23 cellular contexts compared by ENCODE assay signal in the genomic region with DNA sequence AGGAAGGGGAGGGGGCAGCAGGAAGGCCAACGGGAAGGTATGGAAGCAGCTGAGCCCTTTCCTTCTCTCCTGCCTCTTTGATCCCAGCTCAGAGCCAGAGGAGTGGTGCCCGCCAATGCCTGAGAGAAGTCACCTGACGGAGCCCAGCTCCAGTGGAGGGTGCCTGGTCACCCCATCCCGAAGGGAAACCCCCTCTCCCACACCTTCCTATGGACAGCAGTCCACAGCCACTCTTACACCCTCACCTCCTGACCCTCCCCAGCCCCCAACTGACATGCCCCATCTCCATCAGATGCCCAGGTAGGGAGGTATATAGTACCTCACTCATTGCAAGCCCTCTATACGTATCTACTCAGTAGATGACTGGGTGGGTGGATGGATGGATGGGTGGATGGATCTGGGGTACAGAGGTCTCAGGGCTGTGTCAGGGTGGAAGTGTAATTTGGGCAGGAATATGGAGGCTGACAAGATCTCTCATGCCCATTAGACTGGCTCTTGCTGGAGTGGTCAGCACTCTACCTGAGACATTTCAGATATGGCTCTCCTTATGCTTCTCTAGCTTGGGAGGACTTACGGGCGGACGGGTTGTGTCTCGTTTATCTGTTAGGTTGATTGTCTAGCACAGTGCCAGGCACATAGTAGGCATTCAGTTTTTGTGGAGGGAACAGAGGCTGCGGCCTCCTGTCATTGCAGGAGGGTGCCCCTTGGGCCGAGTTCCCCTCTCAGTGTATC. TPM values are rescaled to one million over a fixed set of nuclear protein-coding genes. Genes with fewer than 3 reads are reported as not detected.
"Had no signal": no experiment of that assay in that cellular context is flagged by ENCODE, and none has a peak within 500 bp of the region (broad histone marks: within the 10 kb centered on the region; RNA-seq: fewer than 3 reads in every experiment).

No MANE protein-coding gene starts in this region.

- H3K36me3 ChIP-seq: ascending aorta, cardiac muscle cell, gastrocnemius medialis, left ventricle myocardium inferior, sigmoid colon, suprapubic skin, upper lobe of left lung had no signal

- H3K9me3 Mint-ChIP-seq: activated CD4-positive, alpha-beta memory T cell treated with anti-CD3 and anti-CD28 coated beads, Interleukin-2, amount 10 ng/mL, durations not matched to agents 7 days and 5 days; naive thymus-derived CD8-positive, alpha-beta T cell had no signal

- H3K36me3 Mint-ChIP-seq: naive thymus-derived CD8-positive, alpha-beta T cell had no signal

- H3K27ac Mint-ChIP-seq: activated CD4-positive, alpha-beta memory T cell treated with anti-CD3 and anti-CD28 coated beads, Interleukin-2, amount 10 ng/mL, durations not matched to agents 7 days and 5 days had no signal

- H3K27ac ChIP-seq: ascending aorta, cardiac muscle cell, epithelial cell of prostate, gastrocnemius medialis, left ventricle myocardium inferior, sigmoid colon, suprapubic skin had no signal

- DNase-seq: activated CD4-positive, alpha-beta memory T cell treated with anti-CD3 and anti-CD28 coated beads, Interleukin-2, amount 10 ng/mL, durations not matched to agents 7 days and 5 days; activated CD4-positive, alpha-beta T cell treated with anti-CD3 and anti-CD28 coated beads for 1 hour; activated gamma-delta T cell; activated T-cell treated with anti-CD3 and anti-CD28 coated beads, Interleukin-2, amount 50 U/mL, for 48 hours; cortex of kidney; effector CD8-positive, alpha-beta T cell; gastrocnemius medialis; heart right ventricle; left ventricle myocardium inferior; naive thymus-derived CD8-positive, alpha-beta T cell; stimulated activated CD4-positive, alpha-beta T cell treated with anti-CD3 and anti-CD28 coated beads, Interleukin-12 subunit alpha, Interleukin-12 subunit beta, amount 100 ng/mL, for 4 hours; stimulated activated naive CD8-positive, alpha-beta T cell treated with anti-CD3 and anti-CD28 coated beads, Interleukin-15, Interleukin-2, amounts not matched to agents 100 U/mL and 50 U/mL, for 24 hours; T1000 had no signal

- ATAC-seq: gastrocnemius medialis; heart right ventricle; naive thymus-derived CD8-positive, alpha-beta T cell; stimulated activated naive CD8-positive, alpha-beta T cell treated with anti-CD3 and anti-CD28 coated beads, Interleukin-15, Interleukin-2, amounts not matched to agents 100 U/mL and 50 U/mL, for 24 hours had no signal

- H3K9me3 ChIP-seq: ascending aorta, gastrocnemius medialis, heart right ventricle, left ventricle myocardium inferior, sigmoid colon, suprapubic skin, upper lobe of left lung had no signal

- H3K4me3 ChIP-seq: ascending aorta, cardiac muscle cell, gastrocnemius medialis, sigmoid colon, suprapubic skin, upper lobe of left lung had no signal

- H3K27me3 ChIP-seq: ascending aorta, upper lobe of left lung had no signal

RNA-seq across cellular contexts. Expression of gene ROBO4, which starts 19.0 kb away (rescaled TPM):
- total RNA-seq: activated CD4-positive, alpha-beta memory T cell treated with anti-CD3 and anti-CD28 coated beads, Interleukin-2, amount 10 ng/mL, durations not matched to agents 7 days and 5 days; naive thymus-derived CD8-positive, alpha-beta T cell had no signal

RNA-seq across cellular contexts. Expression of gene HEPN1, which starts 40.4 kb away (rescaled TPM):
- total RNA-seq: activated CD4-positive, alpha-beta memory T cell treated with anti-CD3 and anti-CD28 coated beads, Interleukin-2, amount 10 ng/mL, durations not matched to agents 7 days and 5 days; ascending aorta; cardiac muscle cell; gastrocnemius medialis; heart right ventricle; left ventricle myocardium inferior; mononuclear cell; naive thymus-derived CD8-positive, alpha-beta T cell; osteocyte; pulmonary artery endothelial cell; sigmoid colon; suprapubic skin; upper lobe of left lung had no signal
- polyA plus RNA-seq: cardiac muscle cell; keratinocyte; naive thymus-derived CD8-positive, alpha-beta T cell had no signal

RNA-seq across cellular contexts. Expression of gene HEPACAM, which starts 57.2 kb away (rescaled TPM):
- total RNA-seq: activated CD4-positive, alpha-beta memory T cell treated with anti-CD3 and anti-CD28 coated beads, Interleukin-2, amount 10 ng/mL, durations not matched to agents 7 days and 5 days; ascending aorta; left ventricle myocardium inferior; naive thymus-derived CD8-positive, alpha-beta T cell; osteocyte; pulmonary artery endothelial cell had no signal
- polyA plus RNA-seq: cardiac muscle cell; keratinocyte; naive thymus-derived CD8-positive, alpha-beta T cell had no signal
